In the genomic region with DNA sequence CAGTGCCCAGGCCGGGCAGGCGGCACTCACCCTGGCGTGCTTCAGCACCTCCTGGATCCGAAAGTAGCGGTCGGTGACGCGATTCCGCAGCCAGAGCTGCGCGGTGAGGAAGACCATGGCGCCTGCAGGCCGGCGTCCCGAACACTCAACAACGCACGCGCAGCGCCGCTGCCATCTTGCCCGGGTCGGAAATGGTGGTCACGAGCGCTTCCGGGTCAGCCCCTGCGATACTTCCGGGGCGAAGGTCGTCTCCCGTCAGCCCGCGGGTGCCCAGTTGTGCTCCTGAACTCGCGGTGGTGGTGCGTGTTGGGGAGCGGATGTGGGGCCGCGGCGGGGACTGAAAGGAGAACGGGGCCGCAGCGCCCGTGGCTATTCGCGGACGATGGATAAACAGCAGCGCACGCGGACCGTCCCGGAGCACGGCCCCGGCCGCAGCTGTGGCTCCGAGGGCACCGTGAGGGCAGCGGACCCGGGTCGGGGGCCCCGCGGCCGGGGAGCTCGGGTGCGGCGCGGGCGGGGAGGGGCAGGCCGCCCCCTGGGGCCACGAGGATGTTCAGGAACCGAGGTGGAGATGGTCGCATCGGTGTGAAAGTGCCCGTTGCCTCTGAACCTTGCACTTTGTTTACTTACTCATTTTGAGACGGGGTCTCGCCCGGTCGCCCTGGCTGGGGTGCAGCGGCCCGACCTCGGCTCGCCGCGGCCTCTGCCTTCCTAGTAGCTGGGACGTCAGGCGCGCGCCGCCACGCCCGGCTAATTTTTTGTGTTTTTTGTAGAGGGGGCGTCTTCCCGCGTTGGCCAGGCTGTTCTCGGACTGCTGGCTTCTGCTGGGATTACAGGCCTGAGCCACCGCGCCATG, we compare ENCODE assay signal across 8 cellular contexts. TPM values are rescaled to one million over a fixed set of nuclear protein-coding genes. Genes with fewer than 3 reads are reported as not detected.
DNase-seq lines count a peak whose midpoint lies in the region; ATAC-seq and TF ChIP-seq lines count a peak whose summit lies in the region.

A gene (minus strand): TSS at position 193 of the 856 bp plus-strand sequence. CDS start 76 bp downstream, at position 117.

- H3K27ac ChIP-seq in cardiac muscle cell (peak within 1 kb of the TSS; percentile 84), trophoblast cell (ENCODE audit: low read depth, low read length) (peak within 1 kb of the TSS; percentile 78), tibial nerve (peak within 1 kb of the TSS; percentile 53 to 91 (median 86))

- peak; percentile 40 to 75 for TF ChIP-seq POLR2A in tibial nerve (IDR thresholded peaks at IDR 0.05)

- peak within 1 kb of the TSS; percentile 91 for H2BK5ac ChIP-seq in trophoblast cell (ENCODE audit: low read depth, low read length, poor library complexity)

- H4K8ac ChIP-seq in trophoblast cell (ENCODE audit: low read depth, low read length): peak within 1 kb of the TSS; percentile 98

- peak; percentile 16; the same call in 1 of the 2 replicates for TF ChIP-seq CTCF in GM12875 (IDR thresholded peaks at IDR 0.05; ENCODE audit: borderline replicate concordance, insufficient read depth, low read depth, low read length)
- no peak for TF ChIP-seq CTCF in cardiac muscle cell (IDR thresholded peaks at IDR 0.05; ENCODE audit: low read depth, low read length)
- TF ChIP-seq CTCF in tibial nerve (IDR thresholded peaks at IDR 0.05): peak in 1 of 5 experiments; percentile 28

- H3K9me3 ChIP-seq in cardiac muscle cell (ENCODE audit: low read depth): no peaks in the 10 kb centered on the region
- H3K9me3 ChIP-seq in trophoblast cell (ENCODE audit: insufficient read depth, low read depth, low read length): peaks cover 2% of the 10 kb centered on the region
- no peaks in the 10 kb centered on the region for H3K9me3 ChIP-seq in tibial nerve

- H3K9ac ChIP-seq in trophoblast cell (ENCODE audit: low read length): peak within 1 kb of the TSS; percentile 93

- H3K4ac ChIP-seq in trophoblast cell (ENCODE audit: low read depth, low read length): peak within 1 kb of the TSS; percentile 96

- peak within 1 kb of the TSS; percentile 98 for H2AK5ac ChIP-seq in trophoblast cell (ENCODE audit: low read length)

- peak; percentile 92 for ATAC-seq in HG02763 (IDR thresholded peaks at IDR 0.05; ENCODE audit: unreplicated experiment)

- H3K36me3 ChIP-seq in cardiac muscle cell (peaks cover 16% of the 10 kb centered on the region), trophoblast cell (ENCODE audit: control insufficient read depth in 1 of 2, insufficient read depth in 2 of 2, low read length in 2 of 2) (peaks cover 30 to 31% of the 10 kb centered on the region in 2 experiments), tibial nerve (peaks cover 0 to 44% (median 0%) of the 10 kb centered on the region in 3 donors)

- WGBS in trophoblast cell (ENCODE audit: extremely low coverage, insufficient coverage, insufficient read length): no CpG with 5 or more reads among the region's 96 CpGs
- WGBS in tibial nerve, 2 donors: 0% methylated on average over 49 to 74 of the region's 96 CpGs

- H3K18ac ChIP-seq in trophoblast cell (ENCODE audit: low read length): peak within 1 kb of the TSS; percentile 89

- peak within 1 kb of the TSS; percentile 80 for H2BK120ac ChIP-seq in trophoblast cell (ENCODE audit: insufficient read depth, low read length, poor library complexity)

- H3K4me3 ChIP-seq in GM12875 (ENCODE audit: low read depth, low read length): peak within 1 kb of the TSS; percentile 100
- peak within 1 kb of the TSS; percentile 72 for H3K4me3 ChIP-seq in cardiac muscle cell
- peak within 1 kb of the TSS; percentile 91 for H3K4me3 ChIP-seq in trophoblast cell (ENCODE audit: low read depth, low read length)
- peak within 1 kb of the TSS; percentile 76 to 98 (median 88) for H3K4me3 ChIP-seq in tibial nerve

- H3K14ac ChIP-seq in trophoblast cell (ENCODE audit: low read length): peak within 1 kb of the TSS; percentile 96

- peak within 1 kb of the TSS; percentile 88 for H3K4me2 ChIP-seq in trophoblast cell (ENCODE audit: low read length)

- H3K23ac ChIP-seq in trophoblast cell (ENCODE audit: low read length): no peak within 1 kb of the TSS

- H3K79me2 ChIP-seq in trophoblast cell (ENCODE audit: control insufficient read depth, insufficient read depth, low read length, poor library complexity): peaks cover 17% of the 10 kb centered on the region

- TF ChIP-seq EP300 in tibial nerve (IDR thresholded peaks at IDR 0.05): peak; percentile 82 to 98

- H3K4me1 ChIP-seq in cardiac muscle cell (ENCODE audit: low read depth) (peaks cover 11% of the 10 kb centered on the region), trophoblast cell (ENCODE audit: control insufficient read depth in 1 of 2, insufficient read depth in 2 of 2, low read length in 2 of 2) (peaks cover 11 to 14% of the 10 kb centered on the region in 2 experiments), tibial nerve (peaks cover 4 to 62% (median 21%) of the 10 kb centered on the region in 4 donors)

- H3K79me1 ChIP-seq in trophoblast cell (ENCODE audit: low read length): peaks cover 12% of the 10 kb centered on the region

- H4K12ac ChIP-seq in trophoblast cell (ENCODE audit: low read depth, low read length): peak within 1 kb of the TSS; percentile 99

- peak; percentile 41 for DNase-seq in NCI-H1417 treated with DMSO at 0.1 percent for 48 hours (lab: John Stamatoyannopoulos, UW)
- DNase-seq in SW 1271 (lab: John Stamatoyannopoulos, UW): peak; percentile 63 to 85
- DNase-seq in activated naive CD8-positive, alpha-beta T cell treated with anti-CD3 and anti-CD28 coated beads, Interleukin-2, amount 50 U/mL, for 16 hours (ENCODE audit: low read depth, low spot score): peak; percentile 91
- DNase-seq in cardiac muscle cell (ENCODE audit: low read depth in 1 of 2, low spot score in 1 of 2): peak; percentile 91 to 95
- peak; percentile 93 to 95 for DNase-seq in trophoblast cell
- DNase-seq in tibial nerve (ENCODE audit: low spot score in 2 of 2): peak; percentile 88 to 90

- peak within 1 kb of the TSS; percentile 87 for H2AFZ ChIP-seq in trophoblast cell (ENCODE audit: insufficient read depth, low read length, poor library complexity)

- no peaks in the 10 kb centered on the region for H3K27me3 ChIP-seq in cardiac muscle cell
- H3K27me3 ChIP-seq in trophoblast cell (ENCODE audit: insufficient read depth, low read length): no peaks in the 10 kb centered on the region
- no peaks in the 10 kb centered on the region for H3K27me3 ChIP-seq in tibial nerve

- H4K91ac ChIP-seq in trophoblast cell (ENCODE audit: low read depth, low read length): peak within 1 kb of the TSS; percentile 95

- H2BK12ac ChIP-seq in trophoblast cell (ENCODE audit: low read length): peak within 1 kb of the TSS; percentile 10

RNA-seq across cellular contexts. Expression of the gene that starts here (rescaled TPM):
- total RNA-seq in cardiac muscle cell (97.6 and 168 TPM in 2 replicates), tibial nerve (100 to 1,000 TPM in 3 of 4 donors, 10 to 100 TPM in 1; 84.9 to 165 (median 139) TPM)
- polyA plus RNA-seq in cardiac muscle cell: 204 and 255 TPM in 2 replicates
- polyA plus RNA-seq in trophoblast cell (2013): 147 and 153 TPM in 2 replicates

Comparison
In these comparisons a context has a peak if more than half of its experiments do, and no peak if none do; other contexts are left out.
1. Peak in every context shown above with its lines: DNase-seq, ATAC-seq, H3K4me3 ChIP-seq and H3K27ac ChIP-seq.
2. DNase-seq: peak in every context shown above with its lines; median percentile 94 in trophoblast cell; 93 in cardiac muscle cell; 91 in activated naive CD8-positive, alpha-beta T cell treated with anti-CD3 and anti-CD28 coated beads, Interleukin-2, amount 50 U/mL, for 16 hours; 89 in tibial nerve; 74 in SW 1271; 41 in NCI-H1417 treated with DMSO at 0.1 percent for 48 hours.